In genomic region chr11:85664561-85665481, GRCh38 we compare ENCODE assay signal across 8 cellular contexts. TPM values are rescaled to one million over a fixed set of nuclear protein-coding genes. Genes with fewer than 3 reads are reported as not detected.
A peak's percentile ranks its signal among the peaks of the same experiment; 100 is the strongest.
DNase-seq lines count a peak whose midpoint lies in the region; TF ChIP-seq lines count a peak whose summit lies in the region.

CREBZF (minus strand) TSS chr11:85665129; CDS start chr11:85664875, 254 bp downstream.

- TF ChIP-seq EP300 in neural cell (conservative IDR thresholded peaks at IDR 0.05; ENCODE audit: poor library complexity, severe bottlenecking): peak; percentile 32
- TF ChIP-seq EP300 in stomach (IDR thresholded peaks at IDR 0.05): no peak

- DNase-seq in HAP-1 (ENCODE audit: low spot score in 2 of 2) (peak; percentile 95 to 96), MM.1S (peak; percentile 96), SIG-M5 (lab: John Stamatoyannopoulos, UW) (peak; percentile 64), activated gamma-delta T cell (lab: John Stamatoyannopoulos, UW) (peak; percentile 80), fibroblast of the conjunctiva (ENCODE audit: low read depth) (peak; percentile 91), stomach (peak; percentile 94)

- H2AFZ ChIP-seq in MM.1S (ENCODE audit: low read length) (peak within 1 kb of the TSS; percentile 89), neural cell (ENCODE audit: low read depth, low read length) (peak within 1 kb of the TSS; percentile 65)

- peak within 1 kb of the TSS; percentile 100 for H3K9ac ChIP-seq in ES-I3 (ENCODE audit: low read depth, low read length)
- H3K9ac ChIP-seq in MM.1S (ENCODE audit: low read length): peak within 1 kb of the TSS; percentile 96
- H3K9ac ChIP-seq in neural cell (ENCODE audit: low read length): peak within 1 kb of the TSS; percentile 97

- no peak for TF ChIP-seq RAD21 in neural cell (conservative IDR thresholded peaks at IDR 0.05)

- intact Hi-C loops in stomach (cut with DNase I; ENCODE audit: low total_unique reads): no loop called here

- peaks cover 11% of the 10 kb centered on the region; the same call in 1 of the 2 replicates for H3F3A ChIP-seq in MM.1S (ENCODE audit: insufficient read depth, low read length)
- H3F3A ChIP-seq in neural cell (ENCODE audit: insufficient read depth, low read length, poor library complexity, severe bottlenecking): no peaks in the 10 kb centered on the region

- H3K4me1 ChIP-seq in ES-I3 (ENCODE audit: insufficient read depth, low read length): peaks cover 5% of the 10 kb centered on the region; the same call in 1 of the 2 replicates
- H3K4me1 ChIP-seq in HAP-1: peaks cover 16% of the 10 kb centered on the region
- H3K4me1 ChIP-seq in MM.1S (ENCODE audit: low read length): peaks cover 17% of the 10 kb centered on the region
- peaks cover 8 to 54% (median 44%) of the 10 kb centered on the region in 4 donors for H3K4me1 ChIP-seq in stomach

- peak within 1 kb of the TSS; percentile 84 for H3K4me3 ChIP-seq in HAP-1
- H3K4me3 ChIP-seq in MM.1S (ENCODE audit: low read length): peak within 1 kb of the TSS; percentile 97
- peak within 1 kb of the TSS; percentile 89 for H3K4me3 ChIP-seq in neural cell (ENCODE audit: low read length)
- H3K4me3 ChIP-seq in stomach: peak within 1 kb of the TSS; percentile 75 to 88 (median 82)

- no peaks in the 10 kb centered on the region for H3K9me2 ChIP-seq in MM.1S (replicated peaks; ENCODE audit: insufficient read depth, low read length)
- no peaks in the 10 kb centered on the region for H3K9me2 ChIP-seq in neural cell (ENCODE audit: insufficient read depth, low read length)

- TF ChIP-seq POLR2A in stomach (IDR thresholded peaks at IDR 0.05): peak in 2 of 4 donors; percentile 82 to 92

- H3K27ac ChIP-seq in MM.1S (ENCODE audit: low read length) (peak within 1 kb of the TSS; percentile 91), neural cell (ENCODE audit: low read length) (peak within 1 kb of the TSS; percentile 96), stomach (peak within 1 kb of the TSS; percentile 95 to 99 (median 98))

- H3K79me2 ChIP-seq in MM.1S (ENCODE audit: low read length): peaks cover 50% of the 10 kb centered on the region
- H3K79me2 ChIP-seq in neural cell (replicated peaks; ENCODE audit: insufficient read depth, low read length): peaks cover 40% of the 10 kb centered on the region

- in situ Hi-C loops in HAP-1 (cut with MboI; ENCODE audit: low sequenced_read_pairs): no loop called here

- TF ChIP-seq CTCF in MM.1S (IDR thresholded peaks at IDR 0.05; ENCODE audit: low read length) (no peak), neural cell (IDR thresholded peaks at IDR 0.05; ENCODE audit: poor library complexity, severe bottlenecking) (no peak), stomach (IDR thresholded peaks at IDR 0.05) (no peak)

- 0 to 1% (median 1%) methylated on average over 51 to 70 of the region's 70 CpGs for WGBS in stomach, 5 donors

- H3K4me2 ChIP-seq in MM.1S (ENCODE audit: low read depth, low read length) (peak within 1 kb of the TSS; percentile 89), neural cell (ENCODE audit: low read length) (peak within 1 kb of the TSS; percentile 56)

- peaks cover 32% of the 10 kb centered on the region for H4K20me1 ChIP-seq in MM.1S (ENCODE audit: insufficient read depth, low read length)
- peaks cover 13% of the 10 kb centered on the region for H4K20me1 ChIP-seq in neural cell (ENCODE audit: insufficient read depth)

- H3K27me3 ChIP-seq in HAP-1 (ENCODE audit: low read depth) (no peaks in the 10 kb centered on the region), MM.1S (replicated peaks; ENCODE audit: insufficient read depth, low read length) (no peaks in the 10 kb centered on the region), neural cell (ENCODE audit: insufficient read depth, low read depth, low read length) (no peaks in the 10 kb centered on the region), stomach (no peaks in the 10 kb centered on the region)

- H3K9me3 ChIP-seq in ES-I3 (ENCODE audit: control insufficient read depth, insufficient read depth, low read length) (no peaks in the 10 kb centered on the region), HAP-1 (no peaks in the 10 kb centered on the region), MM.1S (replicated peaks; ENCODE audit: insufficient read depth, low read length) (no peaks in the 10 kb centered on the region), neural cell (ENCODE audit: low read length) (no peaks in the 10 kb centered on the region), stomach (no peaks in the 10 kb centered on the region)

- H3K36me3 ChIP-seq in ES-I3 (ENCODE audit: insufficient read depth, low read length) (peaks cover 3% of the 10 kb centered on the region), HAP-1 (replicated peaks) (peaks cover 22% of the 10 kb centered on the region), MM.1S (replicated peaks; ENCODE audit: insufficient read depth, low read length) (peaks cover 11% of the 10 kb centered on the region; the same call in 1 of the 2 replicates), neural cell (ENCODE audit: insufficient read depth, low read length) (peaks cover 7% of the 10 kb centered on the region), stomach (peaks cover 0 to 25% (median 10%) of the 10 kb centered on the region in 4 donors)

TF ChIP-seq in neural cell, 6 proteins besides CTCF, POLR2A, EP300 and RAD21:
- TF ChIP-seq MXI1 (conservative IDR thresholded peaks at IDR 0.05; ENCODE audit: poor library complexity, severe bottlenecking): peak; percentile 65
- TF ChIP-seq SMC3 (conservative IDR thresholded peaks at IDR 0.05; ENCODE audit: poor library complexity): no peak
- TF ChIP-seq POLR2AphosphoS5 (IDR thresholded peaks at IDR 0.05): peak; percentile 97
- peak; percentile 41 for TF ChIP-seq TAF1 (IDR thresholded peaks at IDR 0.05; ENCODE audit: low read depth)
- TF ChIP-seq EZH2 (IDR thresholded peaks at IDR 0.05; ENCODE audit: borderline replicate concordance, insufficient read depth, low read length, poor library complexity, severe bottlenecking): no peak
- TF ChIP-seq REST (IDR thresholded peaks at IDR 0.05; ENCODE audit: borderline replicate concordance): peak; percentile 72
TF ChIP-seq in neural cell: peak in this region for 4.

RNA-seq across cellular contexts. Expression of gene CREBZF, which starts in this region (rescaled TPM):
- polyA plus RNA-seq in neural cell (237 and 264 TPM in 2 replicates), stomach (10 to 100 TPM; 12.5 to 20.6 (median 14.6) TPM)
- 134 and 143 TPM in 2 replicates for polyA minus RNA-seq in neural cell
- total RNA-seq in stomach: 100 to 1,000 TPM in 4 of 5 donors, 10 to 100 TPM in 1; 53.6 to 387 (median 130) TPM

Comparison
In these comparisons a context has a peak if more than half of its experiments do, and no peak if none do; other contexts are left out.
1. Peak in every context shown above with its lines: DNase-seq, H3K4me3 ChIP-seq and H3K27ac ChIP-seq.
2. RNA of gene CREBZF (polyA plus RNA-seq): 237 to 264 TPM in neural cell; 12.5 to 20.6 TPM in stomach; every median in the first group is over 10 times any median in the second.